ENCODE assay signal across 8 cellular contexts in genomic region chr9:2241461-2241874, GRCh38.
DNase-seq lines count a peak whose midpoint lies in the region; ATAC-seq and TF ChIP-seq lines count a peak whose summit lies in the region.

No MANE protein-coding gene starts in this region.

- POLR2A ChIA-PET in PC-9 (lab: Charles Lee; ENCODE audit: unreplicated experiment), result no interaction called here

- H3K9ac ChIP-seq in muscle layer of colon (ENCODE audit: low read length), result no peak overlapping the region

- peaks cover 5 to 6% of the 10 kb centered on the region in 2 experiments for H3K9me3 ChIP-seq in CD4-positive, CD25-positive, alpha-beta regulatory T cell (ENCODE audit: control insufficient read depth in 2 of 2, low read length in 2 of 2)
- H3K9me3 ChIP-seq in PC-9 (ENCODE audit: insufficient read depth, low read depth), result no peaks in the 10 kb centered on the region
- H3K9me3 ChIP-seq in muscle layer of colon (ENCODE audit: low read length), result no peaks in the 10 kb centered on the region

- H3K27me3 Mint-ChIP-seq in CD4-positive, CD25-positive, alpha-beta regulatory T cell, result peaks cover 42% of the 10 kb centered on the region

- no peaks in the 10 kb centered on the region for H3K79me2 ChIP-seq in PC-9 (ENCODE audit: low read depth)

- peaks cover 5 to 19% (median 14%) of the 10 kb centered on the region in 4 donors for H3K4me1 Mint-ChIP-seq in CD4-positive, CD25-positive, alpha-beta regulatory T cell

- H3K27me3 ChIP-seq in CD4-positive, CD25-positive, alpha-beta regulatory T cell (ENCODE audit: control insufficient read depth, insufficient read depth, low read length), result peaks cover 20% of the 10 kb centered on the region
- H3K27me3 ChIP-seq in PC-9 (ENCODE audit: insufficient read depth, low read depth), result no peaks in the 10 kb centered on the region
- H3K27me3 ChIP-seq in muscle layer of colon (ENCODE audit: control insufficient read depth in 1 of 2, insufficient read depth in 2 of 2, low read length in 2 of 2), result no peaks in the 10 kb centered on the region

- H3K4me2 ChIP-seq in PC-9, result peak overlapping the region; percentile 87

- no peaks in the 10 kb centered on the region for H3F3A ChIP-seq in PC-9 (ENCODE audit: insufficient read depth, low read depth)

- TF ChIP-seq CTCF in PC-9 (conservative IDR thresholded peaks at IDR 0.05), result no peak
- peak; percentile 36 for TF ChIP-seq CTCF in epithelial cell of proximal tubule (conservative IDR thresholded peaks at IDR 0.05; ENCODE audit: low read depth, low read length)

- H3K27ac Mint-ChIP-seq in CD4-positive, CD25-positive, alpha-beta regulatory T cell, result no peak overlapping the region

- H3K9me2 ChIP-seq in PC-9 (ENCODE audit: insufficient read depth), result no peaks in the 10 kb centered on the region

- H2AFZ ChIP-seq in PC-9, result peak overlapping the region; percentile 88

- CTCF ChIA-PET in PC-9 (lab: Charles Lee), result no interaction called here

- H3K27ac ChIP-seq in CD4-positive, CD25-positive, alpha-beta regulatory T cell (ENCODE audit: insufficient read depth, low read length, poor library complexity, severe bottlenecking), result no peak overlapping the region
- H3K27ac ChIP-seq in PC-9 (no peak overlapping the region), muscle layer of colon (ENCODE audit: low read depth, low read length) (peak overlapping the region; percentile 29)

- H3K4me3 Mint-ChIP-seq in CD4-positive, CD25-positive, alpha-beta regulatory T cell, result peak overlapping the region in 3 of 4 donors; percentile 57 to 81 (median 62)

- no peak overlapping the region for H3K4me3 ChIP-seq in CD4-positive, CD25-positive, alpha-beta regulatory T cell (ENCODE audit: low read depth, low read length)
- H3K4me3 ChIP-seq in PC-9, result peak overlapping the region; percentile 68; the same call in 1 of the 2 replicates
- peak overlapping the region; percentile 63 for H3K4me3 ChIP-seq in epithelial cell of proximal tubule (ENCODE audit: low read depth, low read length)
- peak overlapping the region; percentile 37 to 82 for H3K4me3 ChIP-seq in muscle layer of colon (ENCODE audit: low read depth in 1 of 2, low read length in 2 of 2)

- intact Hi-C loops in PC-9 (cut with micrococcal nuclease; ENCODE audit: unreplicated experiment), result no loop called here

- no peak for ATAC-seq in CD4-positive, CD25-positive, alpha-beta regulatory T cell (ENCODE audit: low read depth in 2 of 2)
- ATAC-seq in GM21381 (IDR thresholded peaks at IDR 0.05; ENCODE audit: unreplicated experiment), result peak; percentile 21
- ATAC-seq in HG03175 (IDR thresholded peaks at IDR 0.05; ENCODE audit: unreplicated experiment), result no peak
- ATAC-seq in GM18867 (IDR thresholded peaks at IDR 0.05; ENCODE audit: unreplicated experiment), result no peak

- H3K4me1 ChIP-seq in CD4-positive, CD25-positive, alpha-beta regulatory T cell (ENCODE audit: control insufficient read depth, insufficient read depth, low read length, poor library complexity, severe bottlenecking), result peaks cover 9% of the 10 kb centered on the region
- H3K4me1 ChIP-seq in PC-9 (replicated peaks; ENCODE audit: insufficient read depth), result 0 out of 2 replicates have a peak, but pooled peaks cover 4% of the 10 kb centered on the region
- H3K4me1 ChIP-seq in muscle layer of colon (ENCODE audit: insufficient read depth, low read length), result peaks cover 8% of the 10 kb centered on the region

- no peaks in the 10 kb centered on the region for H3K36me3 Mint-ChIP-seq in CD4-positive, CD25-positive, alpha-beta regulatory T cell

- no peaks in the 10 kb centered on the region for H4K20me1 ChIP-seq in PC-9 (ENCODE audit: insufficient read depth)

- BruUV-seq in PC-9 (replicated peaks; lab: Mats Ljungman, UMichigan), result no TSS peak

- DNase-seq in CD4-positive, CD25-positive, alpha-beta regulatory T cell, result no peak
- DNase-seq in PC-9 (no peak), epithelial cell of proximal tubule (ENCODE audit: low read depth) (peak; percentile 48)
- no peak for DNase-seq in effector CD4-positive, alpha-beta T cell

- H3K36me3 ChIP-seq in CD4-positive, CD25-positive, alpha-beta regulatory T cell (ENCODE audit: control insufficient read depth, insufficient read depth, low read length), result no peaks in the 10 kb centered on the region
- H3K36me3 ChIP-seq in PC-9 (ENCODE audit: low read depth), result no peaks in the 10 kb centered on the region
- H3K36me3 ChIP-seq in muscle layer of colon (ENCODE audit: insufficient read depth, low read length), result no peaks in the 10 kb centered on the region

- peaks cover 0 to 9% (median 2%) of the 10 kb centered on the region in 7 donors for H3K9me3 Mint-ChIP-seq in CD4-positive, CD25-positive, alpha-beta regulatory T cell
